In the genomic region with DNA sequence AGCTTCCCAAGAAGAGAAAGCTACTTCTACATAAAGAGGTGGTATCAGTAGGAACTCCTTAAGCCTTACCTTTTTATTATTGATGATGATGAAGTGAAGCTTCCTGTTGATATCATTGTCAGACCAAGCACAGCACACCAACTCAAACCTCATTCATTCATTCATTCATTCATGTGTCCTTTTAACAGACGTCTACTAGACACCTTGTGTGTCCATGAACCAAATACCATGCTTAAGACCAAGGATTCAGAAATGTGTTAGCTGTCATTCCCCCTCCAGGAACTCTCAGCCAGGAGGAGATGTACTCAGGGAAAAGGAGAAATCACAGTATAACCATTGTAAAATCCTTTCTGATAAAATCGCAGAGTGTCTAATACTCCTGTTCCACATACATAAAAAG, we compare ENCODE assay signal across 11 cellular contexts.
DNase-seq lines count a peak whose midpoint lies in the region; ATAC-seq, FAIRE-seq and TF ChIP-seq lines count a peak whose summit lies in the region.
"Had no signal": no experiment of that assay in that cellular context is flagged by ENCODE, and none has a peak within 500 bp of the region (broad histone marks: within the 10 kb centered on the region; RNA-seq: fewer than 3 reads in every experiment).

No MANE protein-coding gene starts in this region.

- H3F3A ChIP-seq in neural progenitor cell (ENCODE audit: low read depth) = peaks cover 9% of the 10 kb centered on the region

- no peak for FAIRE-seq in endothelial cell of umbilical vein (lab: Jason Lieb, UNC)
- FAIRE-seq: GM12891 had no signal

- no peaks in the 10 kb centered on the region for H3K9me1 ChIP-seq in endothelial cell of umbilical vein (replicated peaks; ENCODE audit: control insufficient read depth, extremely low read depth, insufficient read depth, low read length)

- H2AFZ ChIP-seq in endothelial cell of umbilical vein (ENCODE audit: low read depth, low read length) = peak overlapping the region; percentile 64
- H2AFZ ChIP-seq in neural progenitor cell (replicated peaks) = no peak overlapping the region

- H4K20me1 ChIP-seq in endothelial cell of umbilical vein (replicated peaks; ENCODE audit: control insufficient read depth, extremely low read depth, insufficient read depth, low read length) = no peaks in the 10 kb centered on the region
- H4K20me1 ChIP-seq in neural progenitor cell (ENCODE audit: low read depth) = no peaks in the 10 kb centered on the region

- BruUV-seq in endothelial cell of umbilical vein (replicated peaks; lab: Mats Ljungman, UMichigan) = TSS peak; percentile 86

- TF ChIP-seq POLR2A in endothelial cell of umbilical vein (IDR thresholded peaks at IDR 0.05; ENCODE audit: low read depth, low read length) = no peak
- TF ChIP-seq POLR2A in thyroid gland (IDR thresholded peaks at IDR 0.05) = no peak

- no peaks in the 10 kb centered on the region for H3K36me3 ChIP-seq in RWPE2 (ENCODE audit: low read depth)
- no peaks in the 10 kb centered on the region for H3K36me3 ChIP-seq in endothelial cell of umbilical vein (ENCODE audit: control insufficient read depth in 2 of 2, extremely low read depth in 1 of 2, insufficient read depth in 2 of 2, low read length in 2 of 2)
- no peaks in the 10 kb centered on the region for H3K36me3 ChIP-seq in neural progenitor cell
- no peaks in the 10 kb centered on the region for H3K36me3 ChIP-seq in thyroid gland

- H3K4me1 ChIP-seq in RWPE2 (ENCODE audit: insufficient read depth, poor library complexity, severe bottlenecking) = peaks cover 20% of the 10 kb centered on the region
- H3K4me1 ChIP-seq in endothelial cell of umbilical vein (ENCODE audit: control insufficient read depth, extremely low read depth, insufficient read depth, low read length) = peaks cover 24% of the 10 kb centered on the region
- H3K4me1 ChIP-seq in neural progenitor cell = peaks cover 58% of the 10 kb centered on the region
- peaks cover 10 to 20% of the 10 kb centered on the region in 2 donors for H3K4me1 ChIP-seq in thyroid gland

- H3K4me3 Mint-ChIP-seq in neural progenitor cell = no peak overlapping the region

- no peaks in the 10 kb centered on the region for H3K9me3 ChIP-seq in RWPE2 (ENCODE audit: severe bottlenecking)
- H3K9me3 ChIP-seq in endothelial cell of umbilical vein (replicated peaks; ENCODE audit: control insufficient read depth, insufficient read depth, low read length) = no peaks in the 10 kb centered on the region
- no peaks in the 10 kb centered on the region for H3K9me3 ChIP-seq in neural progenitor cell (ENCODE audit: low read depth)
- H3K9me3 ChIP-seq in thyroid gland = no peaks in the 10 kb centered on the region

- peaks cover 65% of the 10 kb centered on the region for H3K4me1 Mint-ChIP-seq in neural progenitor cell

- H3K27me3 ChIP-seq in RWPE2 (ENCODE audit: insufficient read depth, poor library complexity, severe bottlenecking) (no peaks in the 10 kb centered on the region), endothelial cell of umbilical vein (ENCODE audit: control insufficient read depth in 2 of 2, insufficient read depth in 2 of 2, low read length in 2 of 2) (no peaks in the 10 kb centered on the region), neural progenitor cell (no peaks in the 10 kb centered on the region), thyroid gland (no peaks in the 10 kb centered on the region)

- H3K9ac ChIP-seq in endothelial cell of umbilical vein (replicated peaks; ENCODE audit: extremely low read depth, insufficient read depth, low read length) (peak overlapping the region; percentile 77), neural progenitor cell (no peak overlapping the region)

- H3K4me3 ChIP-seq in RWPE2 (ENCODE audit: severe bottlenecking) (no peak overlapping the region), endothelial cell of umbilical vein (replicated peaks in 1 of 3; ENCODE audit: insufficient read depth in 1 of 3, low read depth in 1 of 3, low read length in 3 of 3) (no peak overlapping the region), neural progenitor cell (no peak overlapping the region), thyroid gland (replicated peaks in 1 of 3) (no peak overlapping the region)

- DNase-seq in RWPE2 (ENCODE audit: low spot score) (no peak), endothelial cell of umbilical vein (ENCODE audit: low read depth, low spot score) (peak; percentile 22), neural progenitor cell (ENCODE audit: low spot score) (no peak), thyroid gland (no peak), HCEC 1CT (no peak), NCI-H2029 (lab: John Stamatoyannopoulos, UW) (no peak)
- DNase-seq: NCI-H1417; stimulated activated CD4-positive, alpha-beta T cell treated with anti-CD3 and anti-CD28 coated beads, Interleukin-12 subunit alpha, Interleukin-12 subunit beta, amount 100 ng/mL, for 4 hours had no signal

- H3K27ac Mint-ChIP-seq in neural progenitor cell = peak overlapping the region; percentile 51

- H3K27ac ChIP-seq in RWPE2 (ENCODE audit: poor library complexity, severe bottlenecking) (peak overlapping the region; percentile 90), endothelial cell of umbilical vein (ENCODE audit: insufficient read depth, low read depth, low read length) (peak overlapping the region; percentile 82), neural progenitor cell (no peak overlapping the region), thyroid gland (peak overlapping the region; percentile 61 to 83 (median 82))

- H3K79me2 ChIP-seq in endothelial cell of umbilical vein (ENCODE audit: control insufficient read depth, insufficient read depth, low read length) (no peaks in the 10 kb centered on the region), neural progenitor cell (ENCODE audit: low read depth) (no peaks in the 10 kb centered on the region)

- no peak for TF ChIP-seq CTCF in RWPE2 (IDR thresholded peaks at IDR 0.05; ENCODE audit: poor library complexity, severe bottlenecking)
- no peak for TF ChIP-seq CTCF in endothelial cell of umbilical vein (IDR thresholded peaks at IDR 0.05; ENCODE audit: extremely low read depth in 1 of 2, insufficient read depth in 1 of 2, low read depth in 1 of 2, low read length in 2 of 2)
- no peak for TF ChIP-seq CTCF in neural progenitor cell (IDR thresholded peaks at IDR 0.05)
- TF ChIP-seq CTCF in thyroid gland (IDR thresholded peaks at IDR 0.05) = no peak

- 82% methylated on average over 2 of the region's 2 CpGs for WGBS in thyroid gland, 2 donors

- ATAC-seq in RWPE2 (ENCODE audit: low read depth) (no peak), GM18909 (IDR thresholded peaks at IDR 0.05; ENCODE audit: poor library complexity, unreplicated experiment) (no peak), GM18868 (IDR thresholded peaks at IDR 0.05; ENCODE audit: unreplicated experiment) (no peak)

- peaks cover 11% of the 10 kb centered on the region for H3K27me3 Mint-ChIP-seq in neural progenitor cell (ENCODE audit: insufficient read depth, low read depth)

- H3K9me3 Mint-ChIP-seq in neural progenitor cell = peaks cover 7% of the 10 kb centered on the region

- POLR2A ChIA-PET in endothelial cell of umbilical vein (lab: Charles Lee) = interaction anchor here (1.7 kb wide), 1 partner anchor 195 kb away, joined by 9 read pairs; a partner anchor contains a TSS

- intact Hi-C loops in endothelial cell of umbilical vein (cut with micrococcal nuclease) = loop anchor here (1.0 to 2.0 kb wide), 7 partner anchors 22 to 350 kb away; no protein-coding TSS in a partner anchor
- intact Hi-C loops in thyroid gland (cut with DNase I) = no loop called here

- H3K4me2 ChIP-seq in endothelial cell of umbilical vein (ENCODE audit: insufficient read depth, low read length) (peak overlapping the region; percentile 46), neural progenitor cell (no peak overlapping the region)

- CTCF ChIA-PET in endothelial cell of umbilical vein (lab: Charles Lee) = interaction anchor here (1.3 kb wide), 1 partner anchor 227 kb away, joined by 3 read pairs; no protein-coding TSS in a partner anchor

- dilution Hi-C loops in endothelial cell of umbilical vein (cut with MboI; ENCODE audit: extremely low pct_ligation_motif_present, low sequenced_read_pairs) = no loop called here

- peaks cover 2% of the 10 kb centered on the region for H3K36me3 Mint-ChIP-seq in neural progenitor cell

TF ChIP-seq in endothelial cell of umbilical vein, 7 proteins besides CTCF, POLR2A, EP300 and RAD21:
- no peak for TF ChIP-seq JUN (IDR thresholded peaks at IDR 0.05; ENCODE audit: borderline replicate concordance, insufficient read depth, insufficient read length, low read depth)
- TF ChIP-seq MYC (IDR thresholded peaks at IDR 0.05; ENCODE audit: low read depth, low read length) = no peak
- no peak for TF ChIP-seq EZH2 (IDR thresholded peaks at IDR 0.05; ENCODE audit: borderline replicate concordance, low read depth, low read length, severe bottlenecking)
- TF ChIP-seq, protein P1, sequence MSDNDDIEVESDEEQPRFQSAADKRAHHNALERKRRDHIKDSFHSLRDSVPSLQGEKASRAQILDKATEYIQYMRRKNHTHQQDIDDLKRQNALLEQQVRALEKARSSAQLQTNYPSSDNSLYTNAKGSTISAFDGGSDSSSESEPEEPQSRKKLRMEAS (IDR thresholded peaks at IDR 0.05; ENCODE audit: insufficient read depth, insufficient read length) = no peak
- TF ChIP-seq GATA2 (IDR thresholded peaks at IDR 0.05; ENCODE audit: insufficient read depth, insufficient read length, low read depth, low read length) = no peak
- no peak for TF ChIP-seq POLR2AphosphoS5 (IDR thresholded peaks at IDR 0.05; ENCODE audit: insufficient read depth, low read depth, low read length)
- TF ChIP-seq FOS (IDR thresholded peaks at IDR 0.05; ENCODE audit: borderline replicate concordance, insufficient read depth, low read length) = no peak
